Comparison of ENCODE assay signal across 38 cellular contexts in genomic region chr11:134784046-134784445, GRCh38.
"Had no signal": no experiment of that assay in that cellular context is flagged by ENCODE, and none has a peak within 500 bp of the region (broad histone marks: within the 10 kb centered on the region; RNA-seq: fewer than 3 reads in every experiment).

No MANE protein-coding gene starts in this region.

- H3K9me3 Mint-ChIP-seq: activated B cell treated with CpG ODN at 0.5 μM for 24 hours; activated CD4-positive, alpha-beta memory T cell treated with anti-CD3 and anti-CD28 coated beads for 36 hours; activated CD4-positive, alpha-beta T cell treated with anti-CD3 and anti-CD28 coated beads, Interleukin-2, amount 10 ng/mL, durations not matched to agents 24 days and 14 days; activated CD8-positive, alpha-beta T cell treated with anti-CD3 and anti-CD28 coated beads for 36 hours; activated naive CD4-positive, alpha-beta T cell treated with anti-CD3 and anti-CD28 coated beads for 36 hours; activated naive CD4-positive, alpha-beta T cell treated with anti-CD3 and anti-CD28 coated beads, Interleukin-2, amount 50 U/mL, for 72 hours; activated naive CD8-positive, alpha-beta T cell treated with anti-CD3 and anti-CD28 coated beads for 36 hours; activated T-cell treated with anti-CD3 and anti-CD28 coated beads, Interleukin-2, amount 50 U/mL, for 4 hours; activated T-cell treated with anti-CD3 and anti-CD28 coated beads, Interleukin-2, amount 50 U/mL, for 72 hours; activated T-helper 1 cell treated with anti-CD3 and anti-CD28 coated beads, Interleukin-12 subunit alpha, Interleukin-12 subunit beta, Interleukin-2, Interleukin-4 antibody, amounts not matched to agents 30 ng/mL and 10 ng/mL and 1 ng/mL, durations not matched to agents 14 hours and 24 hours and 36 hours; activated T-helper 17 cell treated with anti-CD3 and anti-CD28 coated beads, Interleukin-2, amount 50 U/mL, for 72 hours; T-helper 1 cell treated with Interleukin-12 subunit alpha and Interleukin-12 subunit beta and Interleukin-4 antibody, amounts not matched to agents 30 μg/mL and 1 μg/mL, for 36 hours; T-helper 2 cell treated with Interferon-gamma antibody and Interleukin-4, amounts not matched to agents 5 μg/mL and 100 μg/mL, for 36 hours had no signal

- DNase-seq: activated B cell treated with CpG ODN at 0.5 μM for 24 hours; activated CD4-positive, alpha-beta memory T cell treated with anti-CD3 and anti-CD28 coated beads for 36 hours; activated CD4-positive, alpha-beta T cell treated with anti-CD3 and anti-CD28 coated beads for 4 hours; activated CD4-positive, alpha-beta T cell treated with anti-CD3 and anti-CD28 coated beads, Interleukin-2, amount 10 ng/mL, durations not matched to agents 24 days and 14 days; activated CD4-positive, alpha-beta T cell treated with anti-CD3 and anti-CD28 coated beads, Interleukin-2, amount 50 U/mL, for 1 hour; activated CD4-positive, alpha-beta T cell treated with anti-CD3 and anti-CD28 coated beads, Interleukin-2, amount 50 U/mL, for 4 hours; activated CD4-positive, CD25-positive, alpha-beta regulatory T cell treated with anti-CD3 and anti-CD28 coated beads, Interleukin-2, amount 50 U/mL, for 72 hours; activated CD8-positive, alpha-beta memory T cell treated with anti-CD3 and anti-CD28 coated beads, Interleukin-2, amount 50 U/mL, for 4 hours; activated CD8-positive, alpha-beta T cell treated with anti-CD3 and anti-CD28 coated beads for 36 hours; activated effector memory CD4-positive, alpha-beta T cell treated with anti-CD3 and anti-CD28 coated beads, Interleukin-2, amount 50 U/mL, for 16 hours; activated gamma-delta T cell treated with Interleukin-2 at 50 U/mL for 16 hours; activated naive CD4-positive, alpha-beta T cell; activated naive CD4-positive, alpha-beta T cell treated with anti-CD3 and anti-CD28 coated beads for 36 hours; activated naive CD4-positive, alpha-beta T cell treated with anti-CD3 and anti-CD28 coated beads, Interleukin-2, amount 50 U/mL, for 16 hours; activated naive CD8-positive, alpha-beta T cell treated with anti-CD3 and anti-CD28 coated beads for 36 hours; activated T-cell treated with anti-CD3 and anti-CD28 coated beads for 4 hours; activated T-cell treated with anti-CD3 and anti-CD28 coated beads, Interleukin-2, amount 50 U/mL, for 1 hour; activated T-cell treated with anti-CD3 and anti-CD28 coated beads, Interleukin-2, amount 50 U/mL, for 4 hours; activated T-cell treated with anti-CD3 and anti-CD28 coated beads, Interleukin-2, amount 50 U/mL, for 72 hours; adrenal gland; amniotic stem cell; aorta; body of pancreas; brain microvascular endothelial cell; central memory CD4-positive, alpha-beta T cell; SW 1271; T-helper 1 cell; T-helper 2 cell; T-helper 9 cell had no signal

- H3K27ac ChIP-seq: adrenal gland, body of pancreas, brain microvascular endothelial cell, breast epithelium, VCaP had no signal

- H3K36me3 Mint-ChIP-seq: activated CD4-positive, alpha-beta memory T cell treated with anti-CD3 and anti-CD28 coated beads for 36 hours; activated naive CD4-positive, alpha-beta T cell treated with anti-CD3 and anti-CD28 coated beads, Interleukin-2, amount 50 U/mL, for 72 hours; activated naive CD8-positive, alpha-beta T cell treated with anti-CD3 and anti-CD28 coated beads for 36 hours had no signal

- H3K4me1 Mint-ChIP-seq: activated B cell treated with CpG ODN at 0.5 μM for 24 hours; activated CD4-positive, alpha-beta T cell treated with anti-CD3 and anti-CD28 coated beads, Interleukin-2, amount 10 ng/mL, durations not matched to agents 24 days and 14 days; activated naive CD8-positive, alpha-beta T cell treated with anti-CD3 and anti-CD28 coated beads for 36 hours; activated T-helper 17 cell treated with anti-CD3 and anti-CD28 coated beads, Interleukin-2, amount 50 U/mL, for 72 hours had no signal

- H3K4me3 Mint-ChIP-seq: activated B cell treated with CpG ODN at 0.5 μM for 24 hours; activated CD4-positive, alpha-beta memory T cell treated with anti-CD3 and anti-CD28 coated beads for 36 hours; activated CD4-positive, alpha-beta T cell treated with anti-CD3 and anti-CD28 coated beads, Interleukin-2, amount 10 ng/mL, durations not matched to agents 24 days and 14 days; activated CD8-positive, alpha-beta T cell treated with anti-CD3 and anti-CD28 coated beads for 36 hours; activated naive CD4-positive, alpha-beta T cell treated with anti-CD3 and anti-CD28 coated beads for 36 hours; activated naive CD8-positive, alpha-beta T cell treated with anti-CD3 and anti-CD28 coated beads for 36 hours; activated T-cell treated with anti-CD3 and anti-CD28 coated beads, Interleukin-2, amount 50 U/mL, for 4 hours; activated T-cell treated with anti-CD3 and anti-CD28 coated beads, Interleukin-2, amount 50 U/mL, for 72 hours; activated T-helper 1 cell treated with anti-CD3 and anti-CD28 coated beads, Interleukin-12 subunit alpha, Interleukin-12 subunit beta, Interleukin-2, Interleukin-4 antibody, amounts not matched to agents 30 ng/mL and 10 ng/mL and 1 ng/mL, durations not matched to agents 14 hours and 24 hours and 36 hours; activated T-helper 17 cell treated with anti-CD3 and anti-CD28 coated beads, Interleukin-2, amount 50 U/mL, for 72 hours; T-helper 1 cell treated with Interleukin-12 subunit alpha and Interleukin-12 subunit beta and Interleukin-4 antibody, amounts not matched to agents 30 μg/mL and 1 μg/mL, for 36 hours; T-helper 2 cell treated with Interferon-gamma antibody and Interleukin-4, amounts not matched to agents 5 μg/mL and 100 μg/mL, for 36 hours had no signal

- H3K4me1 ChIP-seq: body of pancreas, breast epithelium had no signal

- H3K27ac Mint-ChIP-seq: activated B cell treated with CpG ODN at 0.5 μM for 24 hours; activated CD4-positive, alpha-beta memory T cell treated with anti-CD3 and anti-CD28 coated beads for 36 hours; activated CD4-positive, alpha-beta T cell treated with anti-CD3 and anti-CD28 coated beads, Interleukin-2, amount 10 ng/mL, durations not matched to agents 24 days and 14 days; activated CD8-positive, alpha-beta T cell treated with anti-CD3 and anti-CD28 coated beads for 36 hours; activated naive CD4-positive, alpha-beta T cell treated with anti-CD3 and anti-CD28 coated beads for 36 hours; activated naive CD4-positive, alpha-beta T cell treated with anti-CD3 and anti-CD28 coated beads, Interleukin-2, amount 50 U/mL, for 72 hours; activated naive CD8-positive, alpha-beta T cell treated with anti-CD3 and anti-CD28 coated beads for 36 hours; activated T-cell treated with anti-CD3 and anti-CD28 coated beads, Interleukin-2, amount 50 U/mL, for 72 hours; activated T-helper 1 cell treated with anti-CD3 and anti-CD28 coated beads, Interleukin-12 subunit alpha, Interleukin-12 subunit beta, Interleukin-2, Interleukin-4 antibody, amounts not matched to agents 30 ng/mL and 10 ng/mL and 1 ng/mL, durations not matched to agents 14 hours and 24 hours and 36 hours; activated T-helper 17 cell treated with anti-CD3 and anti-CD28 coated beads, Interleukin-2, amount 50 U/mL, for 72 hours; T-helper 1 cell treated with Interleukin-12 subunit alpha and Interleukin-12 subunit beta and Interleukin-4 antibody, amounts not matched to agents 30 μg/mL and 1 μg/mL, for 36 hours; T-helper 2 cell treated with Interferon-gamma antibody and Interleukin-4, amounts not matched to agents 5 μg/mL and 100 μg/mL, for 36 hours had no signal

- ATAC-seq: activated CD8-positive, alpha-beta T cell treated with anti-CD3 and anti-CD28 coated beads for 36 hours; activated naive CD4-positive, alpha-beta T cell treated with anti-CD3 and anti-CD28 coated beads, Interleukin-2, amount 50 U/mL, for 72 hours; activated T-cell treated with anti-CD3 and anti-CD28 coated beads, Interleukin-2, amount 50 U/mL, for 4 hours; activated T-cell treated with anti-CD3 and anti-CD28 coated beads, Interleukin-2, amount 50 U/mL, for 72 hours; activated T-helper 17 cell treated with anti-CD3 and anti-CD28 coated beads, Interleukin-2, amount 50 U/mL, for 72 hours; body of pancreas had no signal

- FAIRE-seq: astrocyte, TTC549 had no signal

- H3K36me3 ChIP-seq: adrenal gland, brain microvascular endothelial cell, breast epithelium had no signal

- H3K27me3 ChIP-seq: adrenal gland, body of pancreas, brain microvascular endothelial cell had no signal

- H3K4me3 ChIP-seq: adrenal gland, body of pancreas, breast epithelium had no signal

- H3K9me3 ChIP-seq: adrenal gland, body of pancreas, breast epithelium had no signal
